ENCODE assay signal across 20 cellular contexts in genomic region chr4:18813055-18813454, GRCh38.
DNase-seq lines count a peak whose midpoint lies in the region; ATAC-seq, FAIRE-seq and TF ChIP-seq lines count a peak whose summit lies in the region.
"Had no signal": no experiment of that assay in that cellular context is flagged by ENCODE, and none has a peak within 500 bp of the region (broad histone marks: within the 10 kb centered on the region; RNA-seq: fewer than 3 reads in every experiment).

No MANE protein-coding gene starts in this region.

- no peaks in the 10 kb centered on the region for H3K36me3 ChIP-seq in body of pancreas (replicated peaks in 1 of 2; ENCODE audit: insufficient read depth in 1 of 2, low read depth in 2 of 2)
- H3K36me3 ChIP-seq in kidney (ENCODE audit: control insufficient read depth in 1 of 2, insufficient read depth in 2 of 2, low read length in 2 of 2) = no peaks in the 10 kb centered on the region
- H3K36me3 ChIP-seq in small intestine (ENCODE audit: control insufficient read depth in 2 of 2, insufficient read depth in 2 of 2, low read length in 2 of 2) = no peaks in the 10 kb centered on the region

- H3K9ac ChIP-seq in kidney (ENCODE audit: low read length in 2 of 2) = no peak overlapping the region

- H3K27me3 Mint-ChIP-seq in nephron (ENCODE audit: low read depth) = no peaks in the 10 kb centered on the region
- H3K27me3 Mint-ChIP-seq: CD4-positive, alpha-beta memory T cell had no signal

- intact Hi-C loops in body of pancreas (cut with DNase I) (no loop called here), kidney (cut with DNase I) (no loop called here)

- H3K27me3 ChIP-seq in body of pancreas (no peaks in the 10 kb centered on the region), small intestine (ENCODE audit: control insufficient read depth in 2 of 2, insufficient read depth in 2 of 2, low read length in 2 of 2) (no peaks in the 10 kb centered on the region)

- FAIRE-seq in kidney (lab: Jason Lieb, UNC) (peak; percentile 62), small intestine (lab: Jason Lieb, UNC) (peak; percentile 44)
- FAIRE-seq: A549, GM12878, GM18507 had no signal

- TF ChIP-seq CTCF in body of pancreas (IDR thresholded peaks at IDR 0.05) (no peak), kidney (IDR thresholded peaks at IDR 0.05; ENCODE audit: borderline replicate concordance, extremely low read depth, insufficient read depth) (no peak), nephron (IDR thresholded peaks at IDR 0.05; ENCODE audit: unreplicated experiment in 3 of 3) (no peak)

- peaks cover 17% of the 10 kb centered on the region for H3K4me1 Mint-ChIP-seq in nephron
- H3K4me1 Mint-ChIP-seq: CD4-positive, alpha-beta memory T cell had no signal

- no peak overlapping the region for H3K4me3 Mint-ChIP-seq in nephron
- H3K4me3 Mint-ChIP-seq: GM23338, H9 had no signal

- H3K36me3 Mint-ChIP-seq in nephron (ENCODE audit: low read depth) = no peaks in the 10 kb centered on the region
- H3K36me3 Mint-ChIP-seq: CD4-positive, alpha-beta memory T cell had no signal

- no peaks in the 10 kb centered on the region for H3K9me3 ChIP-seq in body of pancreas
- H3K9me3 ChIP-seq in kidney (ENCODE audit: control insufficient read depth in 1 of 2, low read length in 2 of 2) = no peaks in the 10 kb centered on the region
- no peaks in the 10 kb centered on the region for H3K9me3 ChIP-seq in small intestine (ENCODE audit: control insufficient read depth, low read depth)
- H3K9me3 ChIP-seq: A549 had no signal

- no peak overlapping the region for H3K4me3 ChIP-seq in body of pancreas
- no peak overlapping the region for H3K4me3 ChIP-seq in kidney (ENCODE audit: low read length in 2 of 2)
- no peak overlapping the region for H3K4me3 ChIP-seq in small intestine (ENCODE audit: low read depth in 1 of 2, low read length in 2 of 2)
- H3K4me3 ChIP-seq: A549, GM12878, GM23338 had no signal

- H3K27ac ChIP-seq in body of pancreas (peak overlapping the region in 3 of 4 donors; percentile 1 to 55 (median 37)), kidney (ENCODE audit: low read depth in 2 of 2, low read length in 2 of 2) (no peak overlapping the region), small intestine (ENCODE audit: low read depth in 1 of 2, low read length in 1 of 2) (no peak overlapping the region)
- H3K27ac ChIP-seq: A549 had no signal

- H3K4me1 ChIP-seq in body of pancreas (no peaks in the 10 kb centered on the region), kidney (ENCODE audit: control insufficient read depth in 1 of 2, insufficient read depth in 1 of 2, low read depth in 1 of 2, low read length in 2 of 2) (no peaks in the 10 kb centered on the region), small intestine (ENCODE audit: control insufficient read depth in 2 of 2, insufficient read depth in 1 of 2, low read depth in 1 of 2, low read length in 1 of 2) (no peaks in the 10 kb centered on the region)
- H3K4me1 ChIP-seq: A549 had no signal

- ATAC-seq in body of pancreas (peak; percentile 78), GM18505 (IDR thresholded peaks at IDR 0.05; ENCODE audit: unreplicated experiment) (no peak)
- ATAC-seq: A549, GM12878, GM23338, HCT116 had no signal

- no peak for DNase-seq in body of pancreas
- no peak for DNase-seq in kidney
- DNase-seq in small intestine = no peak
- DNase-seq in NCI-H1105 treated with DMSO at 0.1 percent for 48 hours (lab: John Stamatoyannopoulos, UW) = no peak
- DNase-seq in activated CD4-positive, alpha-beta T cell treated with anti-CD3 and anti-CD28 coated beads, Interleukin-2, amount 50 U/mL, for 1 hour = no peak
- DNase-seq: 8988T; C1 segment of cervical spinal cord; CD4-positive, alpha-beta memory T cell; COR-L47; DMS153; EL; GDM1; H9 had no signal

- TF ChIP-seq POLR2A in body of pancreas (IDR thresholded peaks at IDR 0.05) = no peak
- no peak for TF ChIP-seq POLR2A in GM18505 (IDR thresholded peaks at IDR 0.05; ENCODE audit: borderline replicate concordance, extremely low read depth, insufficient read depth, insufficient read length)

- H3K9me3 Mint-ChIP-seq in nephron = peaks cover 3% of the 10 kb centered on the region

- peak overlapping the region in 2 of 3 experiments; percentile 29 to 31 for H3K27ac Mint-ChIP-seq in nephron
- H3K27ac Mint-ChIP-seq: CD4-positive, alpha-beta memory T cell; GM23338; H9 had no signal

Comparison
In these comparisons a context has a peak if more than half of its experiments do, and no peak if none do; other contexts are left out.
1. H3K27ac ChIP-seq: peak in body of pancreas (3 of 4); none in kidney (0 of 2) and small intestine (0 of 2).